In genomic region chr1:23591460-23592208, GRCh38 we compare ENCODE assay signal across 1 cellular context.
TF ChIP-seq lines count a peak whose summit lies in the region.

No MANE protein-coding gene starts in this region.

TF ChIP-seq in HepG2, 621 proteins besides CTCF, POLR2A, EP300 and RAD21 (continued from another document and continues in another):
- TF ChIP-seq, protein P1, sequence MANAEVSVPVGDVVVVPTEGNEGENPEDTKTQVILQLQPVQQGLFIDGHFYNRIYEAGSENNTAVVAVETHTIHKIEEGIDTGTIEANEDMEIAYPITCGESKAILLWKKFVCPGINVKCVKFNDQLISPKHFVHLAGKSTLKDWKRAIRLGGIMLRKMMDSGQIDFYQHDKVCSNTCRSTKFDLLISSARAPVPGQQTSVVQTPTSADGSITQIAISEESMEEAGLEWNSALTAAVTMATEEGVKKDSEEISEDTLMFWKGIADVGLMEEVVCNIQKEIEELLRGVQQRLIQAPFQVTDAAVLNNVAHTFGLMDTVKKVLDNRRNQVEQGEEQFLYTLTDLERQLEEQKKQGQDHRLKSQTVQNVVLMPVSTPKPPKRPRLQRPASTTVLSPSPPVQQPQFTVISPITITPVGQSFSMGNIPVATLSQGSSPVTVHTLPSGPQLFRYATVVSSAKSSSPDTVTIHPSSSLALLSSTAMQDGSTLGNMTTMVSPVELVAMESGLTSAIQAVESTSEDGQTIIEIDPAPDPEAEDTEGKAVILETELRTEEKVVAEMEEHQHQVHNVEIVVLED (CRISPR knock-in tag; IDR thresholded peaks at IDR 0.05; ENCODE audit: borderline replicate concordance) = no peak
- TF ChIP-seq ZNF788 (CRISPR knock-in tag; IDR thresholded peaks at IDR 0.05; ENCODE audit: borderline replicate concordance) = peak; percentile 24; the same call in 1 of the 2 replicates
- no peak for TF ChIP-seq KDM4B (CRISPR knock-in tag; IDR thresholded peaks at IDR 0.05)
- TF ChIP-seq ZNF251 (CRISPR knock-in tag; IDR thresholded peaks at IDR 0.05) = no peak
- TF ChIP-seq CREM (IDR thresholded peaks at IDR 0.05) = peak; percentile 47; the same call in 1 of the 2 replicates
- TF ChIP-seq CREM (CRISPR knock-in tag; IDR thresholded peaks at IDR 0.05) = no peak
- peak; percentile 46; the same call in 1 of the 2 replicates for TF ChIP-seq THAP9 (CRISPR knock-in tag; IDR thresholded peaks at IDR 0.05; ENCODE audit: borderline replicate concordance)
- no peak for TF ChIP-seq KLF11 (CRISPR knock-in tag; IDR thresholded peaks at IDR 0.05)
- peak; percentile 58; the same call in 1 of the 2 replicates for TF ChIP-seq MEF2D (CRISPR knock-in tag; IDR thresholded peaks at IDR 0.05)
- TF ChIP-seq, protein P2, sequence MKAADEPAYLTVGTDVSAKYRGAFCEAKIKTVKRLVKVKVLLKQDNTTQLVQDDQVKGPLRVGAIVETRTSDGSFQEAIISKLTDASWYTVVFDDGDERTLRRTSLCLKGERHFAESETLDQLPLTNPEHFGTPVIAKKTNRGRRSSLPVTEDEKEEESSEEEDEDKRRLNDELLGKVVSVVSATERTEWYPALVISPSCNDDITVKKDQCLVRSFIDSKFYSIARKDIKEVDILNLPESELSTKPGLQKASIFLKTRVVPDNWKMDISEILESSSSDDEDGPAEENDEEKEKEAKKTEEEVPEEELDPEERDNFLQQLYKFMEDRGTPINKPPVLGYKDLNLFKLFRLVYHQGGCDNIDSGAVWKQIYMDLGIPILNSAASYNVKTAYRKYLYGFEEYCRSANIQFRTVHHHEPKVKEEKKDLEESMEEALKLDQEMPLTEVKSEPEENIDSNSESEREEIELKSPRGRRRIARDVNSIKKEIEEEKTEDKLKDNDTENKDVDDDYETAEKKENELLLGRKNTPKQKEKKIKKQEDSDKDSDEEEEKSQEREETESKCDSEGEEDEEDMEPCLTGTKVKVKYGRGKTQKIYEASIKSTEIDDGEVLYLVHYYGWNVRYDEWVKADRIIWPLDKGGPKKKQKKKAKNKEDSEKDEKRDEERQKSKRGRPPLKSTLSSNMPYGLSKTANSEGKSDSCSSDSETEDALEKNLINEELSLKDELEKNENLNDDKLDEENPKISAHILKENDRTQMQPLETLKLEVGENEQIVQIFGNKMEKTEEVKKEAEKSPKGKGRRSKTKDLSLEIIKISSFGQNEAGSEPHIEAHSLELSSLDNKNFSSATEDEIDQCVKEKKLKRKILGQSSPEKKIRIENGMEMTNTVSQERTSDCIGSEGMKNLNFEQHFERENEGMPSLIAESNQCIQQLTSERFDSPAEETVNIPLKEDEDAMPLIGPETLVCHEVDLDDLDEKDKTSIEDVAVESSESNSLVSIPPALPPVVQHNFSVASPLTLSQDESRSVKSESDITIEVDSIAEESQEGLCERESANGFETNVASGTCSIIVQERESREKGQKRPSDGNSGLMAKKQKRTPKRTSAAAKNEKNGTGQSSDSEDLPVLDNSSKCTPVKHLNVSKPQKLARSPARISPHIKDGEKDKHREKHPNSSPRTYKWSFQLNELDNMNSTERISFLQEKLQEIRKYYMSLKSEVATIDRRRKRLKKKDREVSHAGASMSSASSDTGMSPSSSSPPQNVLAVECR (CRISPR knock-in tag; IDR thresholded peaks at IDR 0.05; ENCODE audit: borderline replicate concordance) = 0 out of 2 replicates have a peak, but pooled peaks have one; percentile 46
- TF ChIP-seq, protein P3, sequence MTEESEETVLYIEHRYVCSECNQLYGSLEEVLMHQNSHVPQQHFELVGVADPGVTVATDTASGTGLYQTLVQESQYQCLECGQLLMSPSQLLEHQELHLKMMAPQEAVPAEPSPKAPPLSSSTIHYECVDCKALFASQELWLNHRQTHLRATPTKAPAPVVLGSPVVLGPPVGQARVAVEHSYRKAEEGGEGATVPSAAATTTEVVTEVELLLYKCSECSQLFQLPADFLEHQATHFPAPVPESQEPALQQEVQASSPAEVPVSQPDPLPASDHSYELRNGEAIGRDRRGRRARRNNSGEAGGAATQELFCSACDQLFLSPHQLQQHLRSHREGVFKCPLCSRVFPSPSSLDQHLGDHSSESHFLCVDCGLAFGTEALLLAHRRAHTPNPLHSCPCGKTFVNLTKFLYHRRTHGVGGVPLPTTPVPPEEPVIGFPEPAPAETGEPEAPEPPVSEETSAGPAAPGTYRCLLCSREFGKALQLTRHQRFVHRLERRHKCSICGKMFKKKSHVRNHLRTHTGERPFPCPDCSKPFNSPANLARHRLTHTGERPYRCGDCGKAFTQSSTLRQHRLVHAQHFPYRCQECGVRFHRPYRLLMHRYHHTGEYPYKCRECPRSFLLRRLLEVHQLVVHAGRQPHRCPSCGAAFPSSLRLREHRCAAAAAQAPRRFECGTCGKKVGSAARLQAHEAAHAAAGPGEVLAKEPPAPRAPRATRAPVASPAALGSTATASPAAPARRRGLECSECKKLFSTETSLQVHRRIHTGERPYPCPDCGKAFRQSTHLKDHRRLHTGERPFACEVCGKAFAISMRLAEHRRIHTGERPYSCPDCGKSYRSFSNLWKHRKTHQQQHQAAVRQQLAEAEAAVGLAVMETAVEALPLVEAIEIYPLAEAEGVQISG (CRISPR knock-in tag; IDR thresholded peaks at IDR 0.05) = 0 out of 2 replicates have a peak, but pooled peaks have one; percentile 6
- TF ChIP-seq ZFX (CRISPR knock-in tag; IDR thresholded peaks at IDR 0.05; ENCODE audit: low read depth) = peak; percentile 70
- TF ChIP-seq THAP11 (CRISPR knock-in tag; IDR thresholded peaks at IDR 0.05) = peak; percentile 13; the same call in 1 of the 2 replicates
- 0 out of 2 replicates have a peak, but pooled peaks have one; percentile 30 for TF ChIP-seq ZFYVE20 (CRISPR knock-in tag; IDR thresholded peaks at IDR 0.05; ENCODE audit: borderline replicate concordance, low read depth)
- peak; percentile 85 for TF ChIP-seq PAXIP1 (CRISPR knock-in tag; conservative IDR thresholded peaks at IDR 0.05)
- TF ChIP-seq MTERF4 (CRISPR knock-in tag; IDR thresholded peaks at IDR 0.05) = no peak
- no peak for TF ChIP-seq FOXA1 (IDR thresholded peaks at IDR 0.05)
- peak; percentile 71 for TF ChIP-seq FOXA1 (CRISPR knock-in tag; IDR thresholded peaks at IDR 0.05)
- TF ChIP-seq, protein P4, sequence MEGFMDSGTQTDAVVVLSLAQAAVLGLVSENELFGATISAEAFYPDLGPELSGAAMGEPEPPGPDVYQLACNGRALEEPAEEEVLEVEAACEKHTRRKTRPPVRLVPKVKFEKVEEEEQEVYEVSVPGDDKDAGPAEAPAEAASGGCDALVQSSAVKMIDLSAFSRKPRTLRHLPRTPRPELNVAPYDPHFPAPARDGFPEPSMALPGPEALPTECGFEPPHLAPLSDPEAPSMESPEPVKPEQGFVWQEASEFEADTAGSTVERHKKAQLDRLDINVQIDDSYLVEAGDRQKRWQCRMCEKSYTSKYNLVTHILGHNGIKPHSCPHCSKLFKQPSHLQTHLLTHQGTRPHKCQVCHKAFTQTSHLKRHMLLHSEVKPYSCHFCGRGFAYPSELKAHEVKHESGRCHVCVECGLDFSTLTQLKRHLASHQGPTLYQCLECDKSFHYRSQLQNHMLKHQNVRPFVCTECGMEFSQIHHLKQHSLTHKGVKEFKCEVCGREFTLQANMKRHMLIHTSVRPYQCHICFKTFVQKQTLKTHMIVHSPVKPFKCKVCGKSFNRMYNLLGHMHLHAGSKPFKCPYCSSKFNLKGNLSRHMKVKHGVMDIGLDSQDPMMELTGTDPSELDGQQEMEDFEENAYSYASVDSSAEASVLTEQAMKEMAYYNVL (CRISPR knock-in tag; IDR thresholded peaks at IDR 0.05; ENCODE audit: borderline replicate concordance) = peak; percentile 90; the same call in 1 of the 2 replicates
- TF ChIP-seq NR2C2 (CRISPR knock-in tag; IDR thresholded peaks at IDR 0.05; ENCODE audit: borderline replicate concordance) = peak; percentile 28; the same call in 1 of the 2 replicates
- TF ChIP-seq HNF4A (CRISPR knock-in tag; IDR thresholded peaks at IDR 0.05) = peak; percentile 42
- TF ChIP-seq ZNF331 (CRISPR knock-in tag; IDR thresholded peaks at IDR 0.05) = 0 out of 2 replicates have a peak, but pooled peaks have one; percentile 13
- TF ChIP-seq, protein P5, sequence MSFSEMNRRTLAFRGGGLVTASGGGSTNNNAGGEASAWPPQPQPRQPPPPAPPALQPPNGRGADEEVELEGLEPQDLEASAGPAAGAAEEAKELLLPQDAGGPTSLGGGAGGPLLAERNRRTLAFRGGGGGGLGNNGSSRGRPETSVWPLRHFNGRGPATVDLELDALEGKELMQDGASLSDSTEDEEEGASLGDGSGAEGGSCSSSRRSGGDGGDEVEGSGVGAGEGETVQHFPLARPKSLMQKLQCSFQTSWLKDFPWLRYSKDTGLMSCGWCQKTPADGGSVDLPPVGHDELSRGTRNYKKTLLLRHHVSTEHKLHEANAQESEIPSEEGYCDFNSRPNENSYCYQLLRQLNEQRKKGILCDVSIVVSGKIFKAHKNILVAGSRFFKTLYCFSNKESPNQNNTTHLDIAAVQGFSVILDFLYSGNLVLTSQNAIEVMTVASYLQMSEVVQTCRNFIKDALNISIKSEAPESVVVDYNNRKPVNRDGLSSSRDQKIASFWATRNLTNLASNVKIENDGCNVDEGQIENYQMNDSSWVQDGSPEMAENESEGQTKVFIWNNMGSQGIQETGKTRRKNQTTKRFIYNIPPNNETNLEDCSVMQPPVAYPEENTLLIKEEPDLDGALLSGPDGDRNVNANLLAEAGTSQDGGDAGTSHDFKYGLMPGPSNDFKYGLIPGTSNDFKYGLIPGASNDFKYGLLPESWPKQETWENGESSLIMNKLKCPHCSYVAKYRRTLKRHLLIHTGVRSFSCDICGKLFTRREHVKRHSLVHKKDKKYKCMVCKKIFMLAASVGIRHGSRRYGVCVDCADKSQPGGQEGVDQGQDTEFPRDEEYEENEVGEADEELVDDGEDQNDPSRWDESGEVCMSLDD (CRISPR knock-in tag; IDR thresholded peaks at IDR 0.05; ENCODE audit: borderline replicate concordance) = peak; percentile 86; the same call in 1 of the 2 replicates
- peak; percentile 67 for TF ChIP-seq NR2F6 (IDR thresholded peaks at IDR 0.05)
- peak; percentile 55 for TF ChIP-seq NR2F6 (CRISPR knock-in tag; IDR thresholded peaks at IDR 0.05)
- TF ChIP-seq ELF4 (CRISPR knock-in tag; IDR thresholded peaks at IDR 0.05; ENCODE audit: borderline replicate concordance) = peak; percentile 28; the same call in 1 of the 2 replicates
- TF ChIP-seq ZNF33B (CRISPR knock-in tag; IDR thresholded peaks at IDR 0.05) = no peak
- 0 out of 2 replicates have a peak, but pooled peaks have one; percentile 31 for TF ChIP-seq ZNF547 (CRISPR knock-in tag; IDR thresholded peaks at IDR 0.05)
- peak; percentile 90 for TF ChIP-seq ZBTB42 (CRISPR knock-in tag; IDR thresholded peaks at IDR 0.05)
- TF ChIP-seq ZNF230 (CRISPR knock-in tag; IDR thresholded peaks at IDR 0.05) = no peak
- no peak for TF ChIP-seq HOXA5 (CRISPR knock-in tag; IDR thresholded peaks at IDR 0.05)
- 0 out of 2 replicates have a peak, but pooled peaks have one; percentile 38 for TF ChIP-seq ZNF891 (CRISPR knock-in tag; IDR thresholded peaks at IDR 0.05)
